8 cellular contexts compared by ENCODE assay signal in the genomic region with DNA sequence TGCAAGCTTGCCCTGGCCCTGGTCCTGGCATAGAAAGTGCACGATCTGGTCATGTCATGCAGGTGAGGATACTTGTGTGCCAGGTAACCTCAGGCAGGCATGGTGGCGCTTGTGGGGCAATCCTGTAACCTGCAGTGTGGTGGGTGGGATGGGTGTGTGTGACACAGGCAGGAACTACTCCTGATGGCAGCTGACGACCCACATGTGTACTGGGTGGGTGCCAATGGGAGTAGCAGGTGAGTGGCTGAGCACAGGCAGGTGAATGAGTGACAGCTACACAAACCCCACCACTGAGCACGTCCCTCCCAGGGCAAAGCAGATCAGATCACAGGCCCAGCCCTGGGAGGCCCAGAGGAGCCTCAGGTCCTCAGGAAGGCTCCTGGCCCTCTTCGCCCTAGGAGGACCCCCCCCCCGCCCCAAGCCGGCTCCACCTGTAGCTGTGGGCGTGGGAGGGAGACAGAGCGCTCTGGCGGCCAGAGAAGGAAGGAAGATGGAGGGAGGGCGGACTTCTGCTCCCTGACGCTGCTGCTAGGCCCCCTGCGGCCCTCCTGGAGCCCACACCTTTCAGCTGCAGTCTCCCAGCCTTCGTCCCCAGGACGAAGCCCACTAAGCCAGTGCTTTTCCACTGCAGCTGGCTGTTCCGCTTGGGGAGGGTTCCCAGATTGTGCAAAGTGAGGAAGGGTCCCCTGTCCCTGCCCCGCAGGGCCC.
DNase-seq lines count a peak whose midpoint lies in the region; ATAC-seq and TF ChIP-seq lines count a peak whose summit lies in the region.

No MANE protein-coding gene starts in this region.

- peaks cover 7% of the 10 kb centered on the region for H3K27me3 Mint-ChIP-seq in stimulated activated memory B cell treated with anti-CD40 and anti-IgM and Interleukin-4, amounts not matched to agents 10 μg/mL and 1 μg/mL and 100 μg/mL, for 72 hours

- no peaks in the 10 kb centered on the region for H3K27me3 ChIP-seq in WERI-Rb-1 (ENCODE audit: insufficient read depth, low read depth, severe bottlenecking)

- H3K27ac ChIP-seq in WERI-Rb-1 = peak overlapping the region; percentile 93; the same call in 1 of the 2 replicates

- H3K4me3 ChIP-seq in WERI-Rb-1 (ENCODE audit: low read depth, low read length) = peak overlapping the region; percentile 59
- H3K4me3 ChIP-seq in iPS-18c (ENCODE audit: insufficient read depth, low read depth, low read length) = peak overlapping the region; percentile 99; the same call in 1 of the 2 replicates

- peak overlapping the region; percentile 95 for H3K27ac Mint-ChIP-seq in stimulated activated memory B cell treated with anti-CD40 and anti-IgM and Interleukin-4, amounts not matched to agents 10 μg/mL and 1 μg/mL and 100 μg/mL, for 72 hours

- H3K9me3 ChIP-seq in WERI-Rb-1 (ENCODE audit: severe bottlenecking) = no peaks in the 10 kb centered on the region
- no peaks in the 10 kb centered on the region for H3K9me3 ChIP-seq in iPS-18c (ENCODE audit: control insufficient read depth, insufficient read depth, low read length)

- no peak for ATAC-seq in stimulated activated memory B cell treated with anti-CD40 and anti-IgM and Interleukin-4, amounts not matched to agents 10 μg/mL and 1 μg/mL and 100 μg/mL, for 72 hours
- no peak for ATAC-seq in GM21447 (IDR thresholded peaks at IDR 0.05; ENCODE audit: unreplicated experiment)
- no peak for ATAC-seq in GM18520 (IDR thresholded peaks at IDR 0.05; ENCODE audit: unreplicated experiment)

- H3K36me3 ChIP-seq in WERI-Rb-1 = no peaks in the 10 kb centered on the region; the same call in 1 of the 2 replicates

- peaks cover 7% of the 10 kb centered on the region for H3K9me3 Mint-ChIP-seq in stimulated activated memory B cell treated with anti-CD40 and anti-IgM and Interleukin-4, amounts not matched to agents 10 μg/mL and 1 μg/mL and 100 μg/mL, for 72 hours

- no peak for TF ChIP-seq CTCF in WERI-Rb-1 (IDR thresholded peaks at IDR 0.05; ENCODE audit: low read depth, low read length)

- peaks cover 25% of the 10 kb centered on the region for H3K4me1 Mint-ChIP-seq in stimulated activated memory B cell treated with anti-CD40 and anti-IgM and Interleukin-4, amounts not matched to agents 10 μg/mL and 1 μg/mL and 100 μg/mL, for 72 hours

- DNase-seq in NCI-H146 (lab: John Stamatoyannopoulos, UW) = peak; percentile 36
- no peak for DNase-seq in NCI-H146 treated with DMSO at 0.1 percent for 48 hours (lab: John Stamatoyannopoulos, UW; ENCODE audit: unreplicated experiment)
- no peak for DNase-seq in WERI-Rb-1
- no peak for DNase-seq in EL

- peaks cover 17% of the 10 kb centered on the region for H3K36me3 Mint-ChIP-seq in stimulated activated memory B cell treated with anti-CD40 and anti-IgM and Interleukin-4, amounts not matched to agents 10 μg/mL and 1 μg/mL and 100 μg/mL, for 72 hours

- peak overlapping the region; percentile 73 for H3K4me3 Mint-ChIP-seq in stimulated activated memory B cell treated with anti-CD40 and anti-IgM and Interleukin-4, amounts not matched to agents 10 μg/mL and 1 μg/mL and 100 μg/mL, for 72 hours
